1 cellular context compared by ENCODE assay signal in genomic region chr1:86155061-86155806, GRCh38.
TF ChIP-seq lines count a peak whose summit lies in the region.

No MANE protein-coding gene starts in this region.

TF ChIP-seq in H1, 55 proteins besides CTCF, POLR2A, EP300 and RAD21 (continued from another document):
- TF ChIP-seq SIRT6 (IDR thresholded peaks at IDR 0.05; ENCODE audit: low read length) (no peak), MAX (IDR thresholded peaks at IDR 0.05) (peak; percentile 100), MAFK (IDR thresholded peaks at IDR 0.05; ENCODE audit: low read depth, low read length) (no peak), EGR1 (IDR thresholded peaks at IDR 0.05; ENCODE audit: borderline replicate concordance, low read depth, low read length) (no peak), E2F6 (IDR thresholded peaks at IDR 0.05) (peak; percentile 99), JUN (IDR thresholded peaks at IDR 0.05; ENCODE audit: low read depth, low read length) (no peak), CREB1 (IDR thresholded peaks at IDR 0.05) (0 out of 2 replicates have a peak, but pooled peaks have one; percentile 3)
